In genomic region chr7:75358671-75359541, GRCh38 we compare ENCODE assay signal across 8 cellular contexts. TPM values are rescaled to one million over a fixed set of nuclear protein-coding genes. Genes with fewer than 3 reads are reported as not detected.
DNase-seq lines count a peak whose midpoint lies in the region; ATAC-seq, FAIRE-seq and TF ChIP-seq lines count a peak whose summit lies in the region.
"Not testable (repeated sequence)": the region's sequence is repeated elsewhere in the genome, so short reads cannot be mapped to it uniquely, and the experiment has no call there.

No MANE protein-coding gene starts in this region.

- H3K27me3 Mint-ChIP-seq in activated T-helper 17 cell treated with anti-CD3 and anti-CD28 coated beads, Interleukin-2, amount 50 U/mL, for 72 hours = not testable (repeated sequence)

- H2BK20ac ChIP-seq in H1 (ENCODE audit: low read length) = not testable (repeated sequence)

- peak; percentile 65 for DNase-seq in BE2C
- DNase-seq in SK-N-SH = not testable (repeated sequence)
- DNase-seq in H1 (ENCODE audit: low read depth in 1 of 2, low spot score in 2 of 2) = peak in 1 of 2 experiments; percentile 58
- DNase-seq in lung (ENCODE audit: low spot score) = peak; percentile 25
- DNase-seq in stimulated activated CD4-positive, alpha-beta T cell treated with anti-CD3 and anti-CD28 coated beads, Interleukin-1b, Interleukin-23, amount 100 ng/mL, for 48 hours = peak; percentile 10

- peak in 1 of 2 experiments; percentile 44; a peak in 1 of 3 replicates for TF ChIP-seq POLR2A in H1 (IDR thresholded peaks at IDR 0.05; ENCODE audit: control extremely low read depth in 1 of 2, low read depth in 2 of 2, low read length in 2 of 2)

- not testable (repeated sequence) for H2AFZ ChIP-seq in SK-N-SH (ENCODE audit: low read depth); H1 (ENCODE audit: low read length)

- H3K9me3 ChIP-seq in BE2C; SK-N-SH; H1 (ENCODE audit: insufficient read depth in 2 of 2, low read depth in 1 of 2, low read length in 1 of 2); lung (ENCODE audit: control insufficient read depth in 2 of 2, insufficient read depth in 1 of 2, low read length in 1 of 2): not testable (repeated sequence)

- H3K4me3 Mint-ChIP-seq in activated T-helper 17 cell treated with anti-CD3 and anti-CD28 coated beads, Interleukin-2, amount 50 U/mL, for 72 hours = not testable (repeated sequence)

- not testable (repeated sequence) for H3K9me3 Mint-ChIP-seq in activated T-helper 17 cell treated with anti-CD3 and anti-CD28 coated beads, Interleukin-2, amount 50 U/mL, for 72 hours

- H2AK5ac ChIP-seq in H1 (ENCODE audit: low read depth, low read length) = not testable (repeated sequence)

- not testable (repeated sequence) for FAIRE-seq in H1 (lab: Jason Lieb, UNC)

- H4K8ac ChIP-seq in H1 (ENCODE audit: extremely low read depth, insufficient read depth, low read length) = not testable (repeated sequence)

- H3K27ac ChIP-seq in SK-N-SH (ENCODE audit: low read depth in 2 of 2, low read length in 1 of 2) = peak overlapping the region; percentile 53 to 55
- not testable (repeated sequence) for H3K27ac ChIP-seq in H1 (ENCODE audit: low read depth, low read length); lung (ENCODE audit: low read depth in 1 of 2, low read length in 1 of 2)

- H4K91ac ChIP-seq in H1 (replicated peaks; ENCODE audit: insufficient read length, low read length) = not testable (repeated sequence)

- H4K5ac ChIP-seq in H1 (ENCODE audit: insufficient read length, low read depth, low read length) = not testable (repeated sequence)

- not testable (repeated sequence) for H2BK12ac ChIP-seq in H1 (ENCODE audit: low read depth, low read length)

- H3K9me2 ChIP-seq in SK-N-SH = not testable (repeated sequence)

- H4K20me1 ChIP-seq in SK-N-SH (ENCODE audit: insufficient read depth); H1 (replicated peaks in 1 of 2; ENCODE audit: control insufficient read depth in 1 of 2, insufficient read depth in 2 of 2, low read length in 2 of 2): not testable (repeated sequence)

- not testable (repeated sequence) for H3K23ac ChIP-seq in H1 (ENCODE audit: insufficient read length)

- not testable (repeated sequence) for H3K36me3 ChIP-seq in BE2C; SK-N-SH (replicated peaks in 1 of 2; ENCODE audit: control insufficient read depth in 1 of 2, insufficient read depth in 2 of 2, low read length in 1 of 2); H1 (ENCODE audit: control insufficient read depth in 2 of 4, insufficient read depth in 4 of 4, low read length in 3 of 4); lung (ENCODE audit: control insufficient read depth in 2 of 2, insufficient read depth in 2 of 2, low read length in 2 of 2)

- no CpG with 5 or more reads among the region's 70 CpGs for WGBS in SK-N-SH (ENCODE audit: low lambda C conversion rate)
- 1% methylated on average over 26 of the region's 70 CpGs; no CpG with 5 or more reads in 1 of the 2 experiments for WGBS in H1 (ENCODE audit: extremely low coverage in 1 of 2, insufficient coverage in 1 of 2, insufficient read length in 1 of 2, insufficient replicate concordance in 2 of 2, low coverage in 1 of 2, low lambda C conversion rate in 2 of 2, missing lambda C conversion rate in 1 of 2), 2 experiments
- 0 to 1% methylated on average over 9 to 14 of the region's 70 CpGs for WGBS in lung, 2 donors

- TF ChIP-seq RAD21 in SK-N-SH (IDR thresholded peaks at IDR 0.05; ENCODE audit: low read length); H1 (IDR thresholded peaks at IDR 0.05 in 1 of 2, conservative IDR thresholded peaks at IDR 0.05 in 1 of 2; ENCODE audit: low read depth in 2 of 2, low read length in 2 of 2): not testable (repeated sequence)

- H3K4me3 ChIP-seq in BE2C (ENCODE audit: low read depth, low read length) (peak overlapping the region; percentile 33), SK-N-SH (ENCODE audit: low read depth in 2 of 2, low read length in 1 of 2) (peak overlapping the region; percentile 46 to 54; a peak in 3 of 4 replicates), H1 (ENCODE audit: extremely low read depth in 1 of 4, insufficient read depth in 2 of 4, low read depth in 3 of 4, low read length in 4 of 4) (peak overlapping the region in 2 of 4 experiments; percentile 34 to 45; a peak in 4 of 8 replicates)
- not testable (repeated sequence) for H3K4me3 ChIP-seq in lung

- H2BK5ac ChIP-seq in H1 (ENCODE audit: low read depth, low read length) = not testable (repeated sequence)

- not testable (repeated sequence) for H3K14ac ChIP-seq in H1 (ENCODE audit: insufficient read length)

- H3K9ac ChIP-seq in SK-N-SH = peak overlapping the region; percentile 68; the same call in 1 of the 2 replicates
- H3K9ac ChIP-seq in H1 (replicated peaks in 1 of 4; ENCODE audit: extremely low read depth in 1 of 4, low read depth in 3 of 4, low read length in 3 of 4) = not testable (repeated sequence)

- TF ChIP-seq EP300 in SK-N-SH (IDR thresholded peaks at IDR 0.05; ENCODE audit: borderline replicate concordance in 1 of 2, low read depth in 1 of 2, low read length in 1 of 2); H1 (IDR thresholded peaks at IDR 0.05; ENCODE audit: borderline replicate concordance in 1 of 2, low read depth in 2 of 2, low read length in 2 of 2): not testable (repeated sequence)

- H3K4me1 Mint-ChIP-seq in activated T-helper 17 cell treated with anti-CD3 and anti-CD28 coated beads, Interleukin-2, amount 50 U/mL, for 72 hours = not testable (repeated sequence)

- not testable (repeated sequence) for H3K4me2 ChIP-seq in SK-N-SH; H1 (ENCODE audit: insufficient read depth in 1 of 2, low read depth in 2 of 2, low read length in 2 of 2)

- H2BK120ac ChIP-seq in H1 (replicated peaks; ENCODE audit: low read depth, low read length) = not testable (repeated sequence)

- TF ChIP-seq CTCF in BE2C (IDR thresholded peaks at IDR 0.05; ENCODE audit: low read depth, low read length); SK-N-SH (IDR thresholded peaks at IDR 0.05); H1 (IDR thresholded peaks at IDR 0.05; ENCODE audit: control extremely low read depth in 1 of 3, insufficient read depth in 1 of 3, low read depth in 1 of 3, low read length in 3 of 3); lung (IDR thresholded peaks at IDR 0.05; ENCODE audit: control extremely low read depth, extremely low read depth): not testable (repeated sequence)

- H3K27ac Mint-ChIP-seq in activated T-helper 17 cell treated with anti-CD3 and anti-CD28 coated beads, Interleukin-2, amount 50 U/mL, for 72 hours = not testable (repeated sequence)

- not testable (repeated sequence) for H3F3A ChIP-seq in SK-N-SH (replicated peaks; ENCODE audit: insufficient read depth)

- H3K23me2 ChIP-seq in H1 (ENCODE audit: low read depth, low read length) = not testable (repeated sequence)

- not testable (repeated sequence) for H2BK15ac ChIP-seq in H1 (ENCODE audit: low read length)

- H3K56ac ChIP-seq in H1 (replicated peaks; ENCODE audit: insufficient read length, low read depth, low read length) = not testable (repeated sequence)

- not testable (repeated sequence) for H3K79me1 ChIP-seq in H1 (ENCODE audit: low read depth, low read length)

- not testable (repeated sequence) for H3K4ac ChIP-seq in H1 (replicated peaks; ENCODE audit: insufficient read length, low read depth, low read length)

- peak; percentile 67 for ATAC-seq in GM19463 (IDR thresholded peaks at IDR 0.05; ENCODE audit: unreplicated experiment)
- peak; percentile 65 for ATAC-seq in HG03095 (IDR thresholded peaks at IDR 0.05; ENCODE audit: unreplicated experiment)
- ATAC-seq in activated T-helper 17 cell treated with anti-CD3 and anti-CD28 coated beads, Interleukin-2, amount 50 U/mL, for 72 hours (replicated peaks) = peak; percentile 81
- ATAC-seq in lung (ENCODE audit: insufficient read depth, low FRiP score) = peak; percentile 72

- CTCF ChIA-PET in SK-N-SH (lab: Yijun Ruan, JAX); H1 (lab: Charles Lee; ENCODE audit: partially characterized antibody): not testable (repeated sequence)

- POLR2A ChIA-PET in SK-N-SH (lab: Yijun Ruan, JAX); H1 (lab: Charles Lee; ENCODE audit: partially characterized antibody): not testable (repeated sequence)

- H3K4me1 ChIP-seq in BE2C; SK-N-SH (ENCODE audit: control insufficient read depth in 1 of 2, insufficient read depth in 2 of 2, low read depth in 1 of 2, low read length in 1 of 2); H1 (replicated peaks in 1 of 4; ENCODE audit: control insufficient read depth in 3 of 4, insufficient read depth in 4 of 4, low read length in 3 of 4); lung (ENCODE audit: control insufficient read depth in 2 of 2, insufficient read depth in 2 of 2, low read length in 2 of 2): not testable (repeated sequence)

- not testable (repeated sequence) for H3K79me2 ChIP-seq in SK-N-SH (ENCODE audit: insufficient read depth); H1 (ENCODE audit: control insufficient read depth in 1 of 2, insufficient read depth in 2 of 2, low read length in 2 of 2)

- not testable (repeated sequence) for H3K27me3 ChIP-seq in BE2C; SK-N-SH (ENCODE audit: insufficient read depth); H1 (replicated peaks in 1 of 4; ENCODE audit: control insufficient read depth in 3 of 4, extremely low read depth in 1 of 4, insufficient read depth in 3 of 4, low read length in 3 of 4); lung (ENCODE audit: control insufficient read depth, insufficient read depth)

- not testable (repeated sequence) for H3K18ac ChIP-seq in H1 (ENCODE audit: extremely low read depth, low read length)

- not testable (repeated sequence) for H3K36me3 Mint-ChIP-seq in activated T-helper 17 cell treated with anti-CD3 and anti-CD28 coated beads, Interleukin-2, amount 50 U/mL, for 72 hours (ENCODE audit: low read depth)

RNA-seq across cellular contexts. Expression of gene TRIM73, which starts 36.5 kb away (rescaled TPM):
- 2.1 TPM for polyA plus RNA-seq in BE2C (2012; ENCODE audit: insufficient read depth, insufficient read length, low read depth)
- polyA plus RNA-seq in SK-N-SH (2012; rRNA removed) (1.3 and 1.6 TPM in 2 replicates), H1 (2011; rRNA removed) (0.64 and 0.73 TPM in 2 replicates), lung (1 to 10 TPM; 1.2 to 2.4 TPM)
- 0.24 and 0.42 TPM in 2 replicates for polyA plus RNA-seq in SK-N-SH (2012; cell fraction: cytosol; rRNA removed)
- polyA plus RNA-seq in SK-N-SH (2012; cell fraction: nucleus; rRNA removed) = 16.2 and 22.1 TPM in 2 replicates
- 1 to 10 TPM; 3.2 to 8.6 TPM for total RNA-seq in activated T-helper 17 cell treated with anti-CD3 and anti-CD28 coated beads, Interleukin-2, amount 50 U/mL, for 72 hours
- total RNA-seq in H1 (2021; fragmentation: NEBNext Ultra II Directional; extraction: Animal tissue kit (Norgen Biotek cat#: 25700)) = 0.90 and 1.0 TPM in 2 replicates
- polyA plus RNA-seq in H1 (2011; cell fraction: cytosol; rRNA removed) = 0.85 TPM
- 4.0 TPM for polyA plus RNA-seq in H1 (2011; cell fraction: nucleus; rRNA removed)
- 0.55 to 2.1 TPM (median 1.8 TPM) in 4 replicates for polyA plus RNA-seq in H1 (2012, experiment 1 of 2)
- polyA plus RNA-seq in H1 (2012, experiment 2 of 2) = 0.28 TPM
- 0.55 TPM for polyA plus RNA-seq in H1 (2013, experiment 1 of 2)
- 0.74 TPM for polyA plus RNA-seq in H1 (2013, experiment 2 of 2)
- polyA minus RNA-seq in H1 (2011; rRNA and poly(A)+ RNA removed) = 0.32 and 0.44 TPM in 2 replicates
- polyA minus RNA-seq in H1 (2011; cell fraction: cytosol; rRNA and poly(A)+ RNA removed) = 0.59 TPM
- polyA minus RNA-seq in H1 (2011; cell fraction: nucleus; rRNA and poly(A)+ RNA removed) = 4.6 TPM
- total RNA-seq in lung = 1 to 10 TPM; 3.4 to 4.9 TPM
